8 cellular contexts compared by ENCODE assay signal in the genomic region with DNA sequence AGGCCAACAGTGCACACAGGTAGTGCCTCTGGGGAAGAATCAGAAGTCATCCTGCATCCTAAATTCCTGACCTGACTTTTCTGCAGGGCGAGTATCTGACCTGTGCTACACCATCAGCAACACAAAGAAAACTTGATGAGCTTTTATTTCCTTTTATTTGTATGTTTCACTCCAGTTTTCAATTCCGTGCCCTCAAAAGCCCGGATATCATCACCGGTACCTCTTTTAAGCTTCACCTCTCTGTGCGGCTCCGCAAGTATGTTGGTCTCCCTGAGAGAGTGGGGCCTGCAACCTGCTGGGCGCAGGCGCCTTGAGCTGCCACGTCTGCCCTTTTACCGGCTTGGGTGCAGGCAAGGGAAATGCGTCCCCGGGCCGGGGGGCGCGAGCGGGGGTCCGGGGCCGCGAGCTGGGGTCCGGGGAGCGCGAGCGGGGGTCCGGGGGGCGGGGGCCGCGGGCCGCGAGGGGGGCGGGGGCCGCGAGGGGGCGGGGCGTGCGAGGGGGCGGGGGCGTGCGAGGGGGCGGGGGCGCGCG. TPM values are rescaled to one million over a fixed set of nuclear protein-coding genes. Genes with fewer than 3 reads are reported as not detected.
DNase-seq lines count a peak whose midpoint lies in the region; ATAC-seq and TF ChIP-seq lines count a peak whose summit lies in the region.

No MANE protein-coding gene starts in this region.

- peaks cover 4 to 16% (median 12%) of the 10 kb centered on the region in 4 donors for H3K4me1 ChIP-seq in esophagus muscularis mucosa
- H3K4me1 ChIP-seq in vagina: peaks cover 7% of the 10 kb centered on the region

- intact Hi-C loops in esophagus muscularis mucosa (cut with DNase I): no loop called here
- intact Hi-C loops in vagina (cut with DNase I): no loop called here

- H3K9me3 ChIP-seq in esophagus muscularis mucosa (no peaks in the 10 kb centered on the region), vagina (no peaks in the 10 kb centered on the region)

- H3K27me3 ChIP-seq in esophagus muscularis mucosa (no peaks in the 10 kb centered on the region), vagina (no peaks in the 10 kb centered on the region)

- peak overlapping the region; percentile 62 to 78 (median 73) for H3K27ac ChIP-seq in esophagus muscularis mucosa (replicated peaks in 1 of 4)
- H3K27ac ChIP-seq in vagina: peak overlapping the region; percentile 30

- peak overlapping the region; percentile 60 for H3K4me3 Mint-ChIP-seq in activated CD8-positive, alpha-beta T cell treated with anti-CD3 and anti-CD28 coated beads, Interleukin-2, amount 10 ng/mL, durations not matched to agents 7 days and 5 days
- H3K4me3 Mint-ChIP-seq in natural killer cell treated with Interleukin-12 subunit alpha and Interleukin-12 subunit beta and Interleukin-15 and Interleukin-18, amount 100 ng/mL, for 72 hours: peak overlapping the region; percentile 61

- H3K27ac Mint-ChIP-seq in activated CD8-positive, alpha-beta T cell treated with anti-CD3 and anti-CD28 coated beads, Interleukin-2, amount 10 ng/mL, durations not matched to agents 7 days and 5 days: peak overlapping the region; percentile 18
- H3K27ac Mint-ChIP-seq in natural killer cell treated with Interleukin-12 subunit alpha and Interleukin-12 subunit beta and Interleukin-15 and Interleukin-18, amount 100 ng/mL, for 72 hours: peak overlapping the region; percentile 19 to 24

- peaks cover 11% of the 10 kb centered on the region for H3K36me3 Mint-ChIP-seq in activated CD8-positive, alpha-beta T cell treated with anti-CD3 and anti-CD28 coated beads, Interleukin-2, amount 10 ng/mL, durations not matched to agents 7 days and 5 days (ENCODE audit: low read depth)
- H3K36me3 Mint-ChIP-seq in natural killer cell treated with Interleukin-12 subunit alpha and Interleukin-12 subunit beta and Interleukin-15 and Interleukin-18, amount 100 ng/mL, for 72 hours: peaks cover 9% of the 10 kb centered on the region

- peak; percentile 60 for ATAC-seq in activated CD8-positive, alpha-beta T cell treated with anti-CD3 and anti-CD28 coated beads, Interleukin-2, amount 10 ng/mL, durations not matched to agents 7 days and 5 days
- ATAC-seq in natural killer cell treated with Interleukin-12 subunit alpha and Interleukin-12 subunit beta and Interleukin-15 and Interleukin-18, amount 100 ng/mL, for 72 hours: peak in 1 of 2 donors; percentile 61
- ATAC-seq in GM19452 (IDR thresholded peaks at IDR 0.05; ENCODE audit: unreplicated experiment): no peak

- no peaks in the 10 kb centered on the region for H3K36me3 ChIP-seq in esophagus muscularis mucosa
- H3K36me3 ChIP-seq in vagina: no peaks in the 10 kb centered on the region

- TF ChIP-seq EP300 in esophagus muscularis mucosa (IDR thresholded peaks at IDR 0.05): no peak

- H3K27me3 Mint-ChIP-seq in activated CD8-positive, alpha-beta T cell treated with anti-CD3 and anti-CD28 coated beads, Interleukin-2, amount 10 ng/mL, durations not matched to agents 7 days and 5 days (ENCODE audit: low read depth): no peaks in the 10 kb centered on the region
- peaks cover 0 to 2% of the 10 kb centered on the region in 2 donors for H3K27me3 Mint-ChIP-seq in natural killer cell treated with Interleukin-12 subunit alpha and Interleukin-12 subunit beta and Interleukin-15 and Interleukin-18, amount 100 ng/mL, for 72 hours

- POLR2A ChIA-PET in activated CD8-positive, alpha-beta T cell treated with anti-CD3 and anti-CD28 coated beads, Interleukin-2, amount 10 ng/mL, durations not matched to agents 7 days and 5 days (lab: Charles Lee): no interaction called here

- TF ChIP-seq POLR2A in esophagus muscularis mucosa (IDR thresholded peaks at IDR 0.05; ENCODE audit: low read depth) (no peak), vagina (IDR thresholded peaks at IDR 0.05) (no peak)

- peaks cover 15% of the 10 kb centered on the region for H3K4me1 Mint-ChIP-seq in activated CD8-positive, alpha-beta T cell treated with anti-CD3 and anti-CD28 coated beads, Interleukin-2, amount 10 ng/mL, durations not matched to agents 7 days and 5 days (ENCODE audit: low read depth)
- H3K4me1 Mint-ChIP-seq in natural killer cell treated with Interleukin-12 subunit alpha and Interleukin-12 subunit beta and Interleukin-15 and Interleukin-18, amount 100 ng/mL, for 72 hours (ENCODE audit: low read depth in 2 of 2): peaks cover 5 to 7% of the 10 kb centered on the region in 2 donors

- H3K4me3 ChIP-seq in esophagus muscularis mucosa (peak overlapping the region; percentile 46 to 67 (median 48)), vagina (peak overlapping the region; percentile 28 to 42)

- CTCF ChIA-PET in activated CD8-positive, alpha-beta T cell treated with anti-CD3 and anti-CD28 coated beads, Interleukin-2, amount 10 ng/mL, durations not matched to agents 7 days and 5 days (lab: Charles Lee): no interaction called here

- 9% methylated on average over 10 of the region's 42 CpGs for WGBS in esophagus muscularis mucosa

- DNase-seq in AG08395 (ENCODE audit: low spot score) (peak; percentile 47), HK-2 (ENCODE audit: unreplicated experiment) (peak; percentile 11), esophagus muscularis mucosa (ENCODE audit: extremely low spot score) (no peak), vagina (ENCODE audit: extremely low spot score in 2 of 2) (no peak), SIG-M5 treated with dmso at 0.1 percent for 504 hours (lab: John Stamatoyannopoulos, UW; ENCODE audit: unreplicated experiment) (no peak)
- DNase-seq in activated CD8-positive, alpha-beta T cell treated with anti-CD3 and anti-CD28 coated beads, Interleukin-2, amount 10 ng/mL, durations not matched to agents 7 days and 5 days: peak; percentile 34
- no peak for DNase-seq in natural killer cell treated with Interleukin-12 subunit alpha and Interleukin-12 subunit beta and Interleukin-15 and Interleukin-18, amount 100 ng/mL, for 72 hours (ENCODE audit: low spot score)

- TF ChIP-seq CTCF in esophagus muscularis mucosa (IDR thresholded peaks at IDR 0.05) (no peak), vagina (IDR thresholded peaks at IDR 0.05) (no peak)

- H3K9me3 Mint-ChIP-seq in activated CD8-positive, alpha-beta T cell treated with anti-CD3 and anti-CD28 coated beads, Interleukin-2, amount 10 ng/mL, durations not matched to agents 7 days and 5 days (ENCODE audit: insufficient read depth): peaks cover 25% of the 10 kb centered on the region
- peaks cover 10% of the 10 kb centered on the region for H3K9me3 Mint-ChIP-seq in natural killer cell treated with Interleukin-12 subunit alpha and Interleukin-12 subunit beta and Interleukin-15 and Interleukin-18, amount 100 ng/mL, for 72 hours

RNA-seq across cellular contexts. Expression of a gene that starts 4.3 kb away (rescaled TPM):
- total RNA-seq in activated CD8-positive, alpha-beta T cell treated with anti-CD3 and anti-CD28 coated beads, Interleukin-2, amount 10 ng/mL, durations not matched to agents 7 days and 5 days: not detected
- total RNA-seq in esophagus muscularis mucosa (not detected), vagina (not detected)
- not detected for total RNA-seq in natural killer cell treated with Interleukin-12 subunit alpha and Interleukin-12 subunit beta and Interleukin-15 and Interleukin-18, amount 100 ng/mL, for 72 hours

RNA-seq across cellular contexts. Expression of a gene that starts 19.7 kb away (rescaled TPM):
- 10 to 100 TPM; 34.1 to 35.1 TPM for total RNA-seq in activated CD8-positive, alpha-beta T cell treated with anti-CD3 and anti-CD28 coated beads, Interleukin-2, amount 10 ng/mL, durations not matched to agents 7 days and 5 days
- total RNA-seq in esophagus muscularis mucosa (10 to 100 TPM; 24.1 to 66.7 (median 42.5) TPM), vagina (25.0 TPM)
- 10 to 100 TPM; 40.0 to 40.6 TPM for total RNA-seq in natural killer cell treated with Interleukin-12 subunit alpha and Interleukin-12 subunit beta and Interleukin-15 and Interleukin-18, amount 100 ng/mL, for 72 hours

RNA-seq across cellular contexts. Expression of a gene that starts 26.6 kb away (rescaled TPM):
- not detected for total RNA-seq in activated CD8-positive, alpha-beta T cell treated with anti-CD3 and anti-CD28 coated beads, Interleukin-2, amount 10 ng/mL, durations not matched to agents 7 days and 5 days
- total RNA-seq in esophagus muscularis mucosa (not detected), vagina (not detected)
- not detected for total RNA-seq in natural killer cell treated with Interleukin-12 subunit alpha and Interleukin-12 subunit beta and Interleukin-15 and Interleukin-18, amount 100 ng/mL, for 72 hours

RNA-seq across cellular contexts. Expression of a gene that starts 51.8 kb away (rescaled TPM):
- not detected for total RNA-seq in activated CD8-positive, alpha-beta T cell treated with anti-CD3 and anti-CD28 coated beads, Interleukin-2, amount 10 ng/mL, durations not matched to agents 7 days and 5 days
- not detected for total RNA-seq in esophagus muscularis mucosa
- not detected for total RNA-seq in natural killer cell treated with Interleukin-12 subunit alpha and Interleukin-12 subunit beta and Interleukin-15 and Interleukin-18, amount 100 ng/mL, for 72 hours
- total RNA-seq in vagina: not detected

RNA-seq across cellular contexts. Expression of a gene that starts 59.2 kb away (rescaled TPM):
- 1 to 10 TPM in 1 of 2 experiments, under 1 TPM in 1; 0.94 to 1.3 TPM for total RNA-seq in activated CD8-positive, alpha-beta T cell treated with anti-CD3 and anti-CD28 coated beads, Interleukin-2, amount 10 ng/mL, durations not matched to agents 7 days and 5 days
- total RNA-seq in esophagus muscularis mucosa (1 to 10 TPM in 1 of 4 donors, under 1 TPM in 3; 0.33 to 1.2 (median 0.85) TPM), vagina (0.74 TPM)
- 1 to 10 TPM; 1.0 to 2.0 TPM for total RNA-seq in natural killer cell treated with Interleukin-12 subunit alpha and Interleukin-12 subunit beta and Interleukin-15 and Interleukin-18, amount 100 ng/mL, for 72 hours

Comparison
In these comparisons a context has a peak if more than half of its experiments do, and no peak if none do; other contexts are left out.
1. DNase-seq: peak in AG08395 (single experiment), HK-2 (single experiment) and activated CD8-positive, alpha-beta T cell treated with anti-CD3 and anti-CD28 coated beads, Interleukin-2, amount 10 ng/mL, durations not matched to agents 7 days and 5 days (single experiment); none in esophagus muscularis mucosa (single experiment), natural killer cell treated with Interleukin-12 subunit alpha and Interleukin-12 subunit beta and Interleukin-15 and Interleukin-18, amount 100 ng/mL, for 72 hours (single experiment), vagina (0 of 2) and SIG-M5 treated with dmso at 0.1 percent for 504 hours (single experiment).